ENCODE assay signal across 17 cellular contexts in the genomic region with DNA sequence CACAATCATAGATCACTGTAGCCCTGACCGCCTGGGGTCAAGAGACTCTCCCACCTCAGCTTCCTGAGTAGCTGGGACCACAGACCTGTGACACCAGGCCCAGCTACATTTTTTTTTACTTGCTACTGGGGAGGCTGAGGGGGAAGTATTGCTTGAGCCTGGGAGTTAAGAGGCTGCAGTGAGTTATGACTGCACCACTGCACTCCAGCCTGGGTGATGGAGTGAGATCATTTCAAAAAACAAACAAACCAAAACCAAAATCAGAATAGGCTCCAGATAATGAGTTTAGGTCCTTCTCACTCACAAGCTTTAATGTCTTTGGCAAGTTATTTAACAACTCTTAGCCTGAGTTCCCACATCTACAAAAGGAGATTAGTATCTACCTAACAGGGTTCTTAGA. TPM values are rescaled to one million over a fixed set of nuclear protein-coding genes. Genes with fewer than 3 reads are reported as not detected.
A peak's percentile ranks its signal among the peaks of the same experiment; 100 is the strongest.
DNase-seq lines count a peak whose midpoint lies in the region; ATAC-seq and TF ChIP-seq lines count a peak whose summit lies in the region.
"Had no signal": no experiment of that assay in that cellular context is flagged by ENCODE, and none has a peak within 500 bp of the region (broad histone marks: within the 10 kb centered on the region; RNA-seq: fewer than 3 reads in every experiment).

No MANE protein-coding gene starts in this region.

- H3K79me2 ChIP-seq in PC-9 (ENCODE audit: low read depth) (peaks cover 1% of the 10 kb centered on the region), osteoblast (ENCODE audit: insufficient read depth, low read length) (peaks cover 34% of the 10 kb centered on the region)

- H3K4me1 Mint-ChIP-seq in activated T-cell treated with anti-CD3 and anti-CD28 coated beads, Interleukin-2, amount 50 U/mL, for 72 hours (ENCODE audit: low read depth): peaks cover 17% of the 10 kb centered on the region
- H3K4me1 Mint-ChIP-seq in activated T-cell treated with anti-CD3 and anti-CD28 coated beads, Interleukin-2, amount 50 U/mL, for 4 hours (ENCODE audit: low read depth): peaks cover 17% of the 10 kb centered on the region
- peaks cover 8 to 18% of the 10 kb centered on the region in 2 donors for H3K4me1 Mint-ChIP-seq in effector memory CD8-positive, alpha-beta T cell (ENCODE audit: low read depth in 2 of 2)

- no peak overlapping the region for H3K4me2 ChIP-seq in PC-9
- H3K4me2 ChIP-seq in osteoblast (ENCODE audit: insufficient read depth, low read length): no peak overlapping the region

- no TSS peak for BruUV-seq in PC-9 (replicated peaks; lab: Mats Ljungman, UMichigan)

- H3K27me3 Mint-ChIP-seq in activated T-cell treated with anti-CD3 and anti-CD28 coated beads, Interleukin-2, amount 50 U/mL, for 72 hours (ENCODE audit: low read depth): no peaks in the 10 kb centered on the region
- no peaks in the 10 kb centered on the region for H3K27me3 Mint-ChIP-seq in activated T-cell treated with anti-CD3 and anti-CD28 coated beads, Interleukin-2, amount 50 U/mL, for 4 hours (ENCODE audit: low read depth)
- no peaks in the 10 kb centered on the region for H3K27me3 Mint-ChIP-seq in effector memory CD8-positive, alpha-beta T cell

- peaks cover 9 to 15% of the 10 kb centered on the region in 2 donors for H3K36me3 Mint-ChIP-seq in activated T-cell treated with anti-CD3 and anti-CD28 coated beads, Interleukin-2, amount 50 U/mL, for 72 hours (ENCODE audit: insufficient read depth in 2 of 2)
- peaks cover 18% of the 10 kb centered on the region for H3K36me3 Mint-ChIP-seq in activated T-cell treated with anti-CD3 and anti-CD28 coated beads, Interleukin-2, amount 50 U/mL, for 4 hours (ENCODE audit: insufficient read depth)
- H3K36me3 Mint-ChIP-seq in effector memory CD8-positive, alpha-beta T cell (ENCODE audit: insufficient read depth): peaks cover 94% of the 10 kb centered on the region

- POLR2A ChIA-PET in PC-9 (lab: Charles Lee; ENCODE audit: unreplicated experiment): interaction anchor here (0.7 kb wide), 1 partner anchor 457 kb away, joined by 5 read pairs; no protein-coding TSS in a partner anchor

- no peaks in the 10 kb centered on the region for H3K27me3 ChIP-seq in PC-9 (ENCODE audit: insufficient read depth, low read depth)
- H3K27me3 ChIP-seq in osteoblast (ENCODE audit: insufficient read depth, low read length): no peaks in the 10 kb centered on the region
- H3K27me3 ChIP-seq: uterus had no signal

- H3K4me1 ChIP-seq in PC-9 (replicated peaks; ENCODE audit: insufficient read depth) (peaks cover 27% of the 10 kb centered on the region), osteoblast (ENCODE audit: insufficient read depth, low read length) (peaks cover 25% of the 10 kb centered on the region)
- H3K4me1 ChIP-seq: prostate gland, uterus had no signal

- intact Hi-C loops in PC-9 (cut with micrococcal nuclease; ENCODE audit: unreplicated experiment): no loop called here

- H3K4me3 ChIP-seq in PC-9 (no peak overlapping the region), osteoblast (ENCODE audit: insufficient read depth, low read length) (no peak overlapping the region)
- H3K4me3 ChIP-seq: prostate gland, uterus had no signal

- peak in 1 of 2 donors; percentile 38 for ATAC-seq in activated T-cell treated with anti-CD3 and anti-CD28 coated beads, Interleukin-2, amount 50 U/mL, for 72 hours (replicated peaks in 1 of 2)
- no peak for ATAC-seq in activated T-cell treated with anti-CD3 and anti-CD28 coated beads, Interleukin-2, amount 50 U/mL, for 4 hours
- peak; percentile 16 for ATAC-seq in effector memory CD8-positive, alpha-beta T cell (replicated peaks)
- no peak for ATAC-seq in GM21367 (IDR thresholded peaks at IDR 0.05; ENCODE audit: unreplicated experiment)
- ATAC-seq: left colon had no signal

- H2AFZ ChIP-seq in PC-9 (no peak overlapping the region), osteoblast (ENCODE audit: low read length) (no peak overlapping the region)

- H3K4me3 Mint-ChIP-seq in activated T-cell treated with anti-CD3 and anti-CD28 coated beads, Interleukin-2, amount 50 U/mL, for 72 hours: no peak overlapping the region
- H3K4me3 Mint-ChIP-seq in activated T-cell treated with anti-CD3 and anti-CD28 coated beads, Interleukin-2, amount 50 U/mL, for 4 hours: no peak overlapping the region
- no peak overlapping the region for H3K4me3 Mint-ChIP-seq in effector memory CD8-positive, alpha-beta T cell

- H3K36me3 ChIP-seq in PC-9 (ENCODE audit: low read depth) (peaks cover 40% of the 10 kb centered on the region), osteoblast (ENCODE audit: insufficient read depth, low read length) (peaks cover 79% of the 10 kb centered on the region)
- H3K36me3 ChIP-seq: uterus had no signal

- DNase-seq in activated T-cell treated with anti-CD3 and anti-CD28 coated beads, Interleukin-2, amount 50 U/mL, for 72 hours: no peak
- DNase-seq in activated T-cell treated with anti-CD3 and anti-CD28 coated beads, Interleukin-2, amount 50 U/mL, for 4 hours: no peak
- DNase-seq in PC-9 (no peak), osteoblast (ENCODE audit: insufficient read length, low spot score, missing footprints) (no peak), cortex of kidney (lab: John Stamatoyannopoulos, UW) (no peak), GM13976 (ENCODE audit: low spot score) (no peak)
- no peak for DNase-seq in effector memory CD8-positive, alpha-beta T cell
- DNase-seq: activated naive CD4-positive, alpha-beta T cell treated with Interleukin-2 at 50 U/mL for 16 hours; effector CD4-positive, alpha-beta T cell; hippocampal formation; left colon; NCI-H1436 treated with DMSO at 0.1 percent for 48 hours; NCI-H446 treated with DMSO at 0.1 percent for 48 hours; uterus had no signal

- CTCF ChIA-PET in PC-9 (lab: Charles Lee): no interaction called here

- peaks cover 62% of the 10 kb centered on the region for H3F3A ChIP-seq in PC-9 (ENCODE audit: insufficient read depth, low read depth)

- in situ Hi-C loops in GM13976 (cut with MboI; ENCODE audit: low sequenced_read_pairs, unreplicated experiment): no loop called here

- no peaks in the 10 kb centered on the region for H3K9me3 Mint-ChIP-seq in activated T-cell treated with anti-CD3 and anti-CD28 coated beads, Interleukin-2, amount 50 U/mL, for 72 hours
- H3K9me3 Mint-ChIP-seq in activated T-cell treated with anti-CD3 and anti-CD28 coated beads, Interleukin-2, amount 50 U/mL, for 4 hours: no peaks in the 10 kb centered on the region
- no peaks in the 10 kb centered on the region for H3K9me3 Mint-ChIP-seq in effector memory CD8-positive, alpha-beta T cell

- H3K9me3 ChIP-seq in PC-9 (ENCODE audit: insufficient read depth, low read depth) (no peaks in the 10 kb centered on the region), osteoblast (ENCODE audit: low read depth, low read length) (no peaks in the 10 kb centered on the region)
- H3K9me3 ChIP-seq: prostate gland, uterus had no signal

- no peaks in the 10 kb centered on the region for H3K9me2 ChIP-seq in PC-9 (ENCODE audit: insufficient read depth)

- H3K27ac Mint-ChIP-seq in activated T-cell treated with anti-CD3 and anti-CD28 coated beads, Interleukin-2, amount 50 U/mL, for 72 hours: peak overlapping the region; percentile 63
- H3K27ac Mint-ChIP-seq in effector memory CD8-positive, alpha-beta T cell: peak overlapping the region in 1 of 2 donors; percentile 51

- H3K27ac ChIP-seq in PC-9: 0 out of 2 replicates have a peak overlapping the region, but pooled peaks have one; percentile 13
- H3K27ac ChIP-seq in osteoblast (ENCODE audit: low read depth, low read length): peak overlapping the region; percentile 54
- H3K27ac ChIP-seq: prostate gland, uterus, VCaP had no signal

- no peaks in the 10 kb centered on the region for H4K20me1 ChIP-seq in PC-9 (ENCODE audit: insufficient read depth)
- H4K20me1 ChIP-seq in osteoblast (ENCODE audit: insufficient read depth, low read length): peaks cover 15% of the 10 kb centered on the region

- TF ChIP-seq CTCF in PC-9 (conservative IDR thresholded peaks at IDR 0.05): no peak
- no peak for TF ChIP-seq CTCF in osteoblast (IDR thresholded peaks at IDR 0.05; ENCODE audit: extremely low read depth, low read depth, low read length)
- TF ChIP-seq CTCF in GM13976 (IDR thresholded peaks at IDR 0.05; ENCODE audit: borderline replicate concordance, control extremely low read depth, extremely low read depth, insufficient read depth, missing control alignments): no peak

RNA-seq across cellular contexts. Expression of a gene that starts 22.8 kb away (rescaled TPM):
- 10 to 100 TPM; 82.2 to 92.2 TPM for total RNA-seq in activated T-cell treated with anti-CD3 and anti-CD28 coated beads, Interleukin-2, amount 50 U/mL, for 72 hours
- 10 to 100 TPM; 48.9 to 58.6 (median 53.6) TPM for total RNA-seq in activated T-cell treated with anti-CD3 and anti-CD28 coated beads, Interleukin-2, amount 50 U/mL, for 4 hours
- 76.0 and 88.9 TPM in 2 replicates for total RNA-seq in PC-9 (2021)
- 78.9 and 80.2 TPM in 2 replicates for total RNA-seq in osteoblast

RNA-seq across cellular contexts. Expression of a gene that starts 55.1 kb away (rescaled TPM):
- 10 to 100 TPM; 50.3 to 55.3 TPM for total RNA-seq in activated T-cell treated with anti-CD3 and anti-CD28 coated beads, Interleukin-2, amount 50 U/mL, for 72 hours
- 10 to 100 TPM; 31.2 to 38.6 (median 37.6) TPM for total RNA-seq in activated T-cell treated with anti-CD3 and anti-CD28 coated beads, Interleukin-2, amount 50 U/mL, for 4 hours
- 86.2 and 93.8 TPM in 2 replicates for total RNA-seq in PC-9 (2021)
- total RNA-seq in osteoblast: 36.2 and 46.3 TPM in 2 replicates
